In genomic region chr17:80825471-80826345, GRCh38 we compare ENCODE assay signal across 20 cellular contexts.
DNase-seq lines count a peak whose midpoint lies in the region; ATAC-seq, FAIRE-seq and TF ChIP-seq lines count a peak whose summit lies in the region.
"Had no signal": no experiment of that assay in that cellular context is flagged by ENCODE, and none has a peak within 500 bp of the region (broad histone marks: within the 10 kb centered on the region; RNA-seq: fewer than 3 reads in every experiment).

No MANE protein-coding gene starts in this region.

- no peaks in the 10 kb centered on the region for H3K79me2 ChIP-seq in H9 (ENCODE audit: insufficient read depth, low read length)
- H3K79me2 ChIP-seq in H1 (ENCODE audit: control insufficient read depth in 1 of 2, insufficient read depth in 2 of 2, low read length in 2 of 2): no peaks in the 10 kb centered on the region

- peaks cover 35% of the 10 kb centered on the region for H3K36me3 Mint-ChIP-seq in T-helper 1 cell treated with Interleukin-12 subunit alpha and Interleukin-12 subunit beta and Interleukin-4 antibody, amounts not matched to agents 30 μg/mL and 1 μg/mL, for 36 hours (ENCODE audit: low read depth)
- peaks cover 0 to 8% (median 2%) of the 10 kb centered on the region in 3 experiments; a peak in 4 of 7 replicates for H3K36me3 Mint-ChIP-seq in H9 (ENCODE audit: insufficient read depth in 1 of 3, low read depth in 3 of 3)
- H3K36me3 Mint-ChIP-seq in T-cell: peaks cover 26% of the 10 kb centered on the region

- no CpG with 5 or more reads among the region's 28 CpGs for WGBS in H9 (ENCODE audit: extremely low coverage, insufficient read length, low lambda C conversion rate)
- WGBS in H1 (ENCODE audit: extremely low coverage in 1 of 2, insufficient coverage in 1 of 2, insufficient read length in 1 of 2, insufficient replicate concordance in 2 of 2, low coverage in 1 of 2, low lambda C conversion rate in 2 of 2, missing lambda C conversion rate in 1 of 2), 2 experiments: 88% methylated on average over 23 of the region's 28 CpGs; no CpG with 5 or more reads in 1 of the 2 experiments
- no CpG with 5 or more reads among the region's 28 CpGs for WGBS in neuronal stem cell (ENCODE audit: extremely low coverage in 2 of 2, insufficient read length in 2 of 2, insufficient replicate concordance in 1 of 2), 2 donors

- H3K4me1 ChIP-seq in H9 (ENCODE audit: insufficient read depth, low read length): peaks cover 9% of the 10 kb centered on the region; the same call in 1 of the 2 replicates
- H3K4me1 ChIP-seq in H1 (replicated peaks in 1 of 4; ENCODE audit: control insufficient read depth in 3 of 4, insufficient read depth in 4 of 4, low read length in 3 of 4): peaks cover 15 to 28% (median 18%) of the 10 kb centered on the region in 4 experiments
- H3K4me1 ChIP-seq in neuronal stem cell (ENCODE audit: control insufficient read depth in 2 of 2, insufficient read depth in 1 of 2, low read depth in 1 of 2, low read length in 2 of 2): peaks cover 8 to 14% of the 10 kb centered on the region in 2 donors

- H3K9me3 ChIP-seq in H9 (ENCODE audit: control insufficient read depth, low read depth, low read length): no peaks in the 10 kb centered on the region
- no peaks in the 10 kb centered on the region for H3K9me3 ChIP-seq in H1 (ENCODE audit: insufficient read depth in 2 of 2, low read depth in 1 of 2, low read length in 1 of 2)
- peaks cover 0 to 2% of the 10 kb centered on the region in 2 donors for H3K9me3 ChIP-seq in neuronal stem cell (replicated peaks in 1 of 2; ENCODE audit: control insufficient read depth in 2 of 2, insufficient read depth in 1 of 2, low read depth in 1 of 2, low read length in 2 of 2)
- H3K9me3 ChIP-seq: gastroesophageal sphincter had no signal

- H3K79me1 ChIP-seq in H9 (ENCODE audit: insufficient read depth, low read depth, low read length, poor library complexity, severe bottlenecking): no peaks in the 10 kb centered on the region
- no peaks in the 10 kb centered on the region for H3K79me1 ChIP-seq in H1 (ENCODE audit: low read depth, low read length)
- peaks cover 4% of the 10 kb centered on the region for H3K79me1 ChIP-seq in neuronal stem cell (ENCODE audit: low read depth, low read length)

- TF ChIP-seq CTCF in H9 (conservative IDR thresholded peaks at IDR 0.05): no peak
- no peak for TF ChIP-seq CTCF in H1 (IDR thresholded peaks at IDR 0.05; ENCODE audit: control extremely low read depth in 1 of 3, insufficient read depth in 1 of 3, low read depth in 1 of 3, low read length in 3 of 3)

- H2BK12ac ChIP-seq in H9 (ENCODE audit: insufficient read length, low read depth, low read length) (no peak overlapping the region), H1 (ENCODE audit: low read depth, low read length) (peak overlapping the region; percentile 12; the same call in 1 of the 2 replicates), neuronal stem cell (ENCODE audit: low read length) (no peak overlapping the region)

- H3K9ac ChIP-seq in H9 (ENCODE audit: extremely low read depth, insufficient read length, low read length): no peak overlapping the region
- H3K9ac ChIP-seq in H1 (replicated peaks in 1 of 4; ENCODE audit: extremely low read depth in 1 of 4, low read depth in 3 of 4, low read length in 3 of 4): no peak overlapping the region
- peak overlapping the region; percentile 3 for H3K9ac ChIP-seq in neuronal stem cell (ENCODE audit: low read depth, low read length, poor library complexity)

- no peak for FAIRE-seq in H1 (lab: Jason Lieb, UNC)
- FAIRE-seq: endometrium, GM18507 had no signal

- H3K23me2 ChIP-seq in H9 (ENCODE audit: insufficient read length, low read depth, low read length, poor library complexity, severe bottlenecking) (no peaks in the 10 kb centered on the region), H1 (ENCODE audit: low read depth, low read length) (no peaks in the 10 kb centered on the region)

- no peak overlapping the region for H2BK20ac ChIP-seq in H9 (ENCODE audit: low read depth, low read length, poor library complexity, severe bottlenecking)
- no peak overlapping the region for H2BK20ac ChIP-seq in H1 (ENCODE audit: low read length)

- H2BK15ac ChIP-seq in H9 (ENCODE audit: low read depth, low read length) (no peak overlapping the region), H1 (ENCODE audit: low read length) (no peak overlapping the region), neuronal stem cell (ENCODE audit: low read length) (no peak overlapping the region)

- H3K4ac ChIP-seq in H9 (ENCODE audit: low read depth, low read length) (no peak overlapping the region), H1 (replicated peaks; ENCODE audit: insufficient read length, low read depth, low read length) (no peak overlapping the region), neuronal stem cell (ENCODE audit: low read length) (no peak overlapping the region)

- H2AK5ac ChIP-seq in H9 (ENCODE audit: insufficient read length, low read length): no peak overlapping the region
- peak overlapping the region; percentile 10; the same call in 1 of the 2 replicates for H2AK5ac ChIP-seq in H1 (ENCODE audit: low read depth, low read length)
- no peak overlapping the region for H2AK5ac ChIP-seq in neuronal stem cell (ENCODE audit: low read depth, low read length)

- H3K36me3 ChIP-seq in H1 (ENCODE audit: control insufficient read depth in 2 of 4, insufficient read depth in 4 of 4, low read length in 3 of 4) (peaks cover 0 to 2% (median 0%) of the 10 kb centered on the region in 4 experiments; a peak in 1 of 8 replicates), neuronal stem cell (replicated peaks in 1 of 2; ENCODE audit: control insufficient read depth in 2 of 2, insufficient read depth in 2 of 2, low read length in 2 of 2) (peaks cover 6 to 27% of the 10 kb centered on the region in 2 donors)

- no peak overlapping the region for H4K91ac ChIP-seq in H9 (ENCODE audit: insufficient read length, low read depth, low read length)
- peak overlapping the region; percentile 51 for H4K91ac ChIP-seq in H1 (replicated peaks; ENCODE audit: insufficient read length, low read length)
- no peak overlapping the region for H4K91ac ChIP-seq in neuronal stem cell (ENCODE audit: low read depth, low read length, poor library complexity)

- H3K56ac ChIP-seq in H9 (ENCODE audit: insufficient read length, low read depth, low read length) (no peak overlapping the region), H1 (replicated peaks; ENCODE audit: insufficient read length, low read depth, low read length) (no peak overlapping the region)

- peak overlapping the region; percentile 57 for H3K27ac Mint-ChIP-seq in T-helper 1 cell treated with Interleukin-12 subunit alpha and Interleukin-12 subunit beta and Interleukin-4 antibody, amounts not matched to agents 30 μg/mL and 1 μg/mL, for 36 hours
- H3K27ac Mint-ChIP-seq in H9 (peak overlapping the region in 2 of 3 experiments; percentile 32 to 48; a peak in 3 of 7 replicates), T-cell (no peak overlapping the region)
- H3K27ac Mint-ChIP-seq: activated B cell treated with CpG ODN at 0.5 μM for 24 hours; stimulated activated naive CD8-positive, alpha-beta T cell treated with anti-CD3 and anti-CD28 coated beads, Interleukin-15, Interleukin-2, amounts not matched to agents 100 ng/mL and 50 ng/mL, for 24 hours had no signal

- H2BK5ac ChIP-seq in H9 (ENCODE audit: insufficient read length, low read length) (no peak overlapping the region), H1 (ENCODE audit: low read depth, low read length) (peak overlapping the region; percentile 60; the same call in 1 of the 2 replicates), neuronal stem cell (ENCODE audit: low read length) (no peak overlapping the region)

- no peak overlapping the region for H4K8ac ChIP-seq in H9 (replicated peaks; ENCODE audit: insufficient read length, low read depth, low read length)
- H4K8ac ChIP-seq in H1 (ENCODE audit: extremely low read depth, insufficient read depth, low read length): no peak overlapping the region
- no peak overlapping the region for H4K8ac ChIP-seq in neuronal stem cell (ENCODE audit: low read depth, low read length)

- H3K23ac ChIP-seq in H9 (ENCODE audit: insufficient read length, low read depth, low read length) (no peak overlapping the region), H1 (ENCODE audit: insufficient read length) (no peak overlapping the region), neuronal stem cell (ENCODE audit: low read depth, low read length, poor library complexity) (no peak overlapping the region)

- POLR2A ChIA-PET in H1 (lab: Charles Lee; ENCODE audit: partially characterized antibody) (interaction anchor here (0.5 to 3.4 kb wide), 2 partner anchors 9 to 65 kb away, joined by 4 to 9 read pairs; no protein-coding TSS in a partner anchor), T-cell (lab: Charles Lee) (no interaction called here)

- no peak overlapping the region for H2BK120ac ChIP-seq in H9 (ENCODE audit: low read depth, low read length, poor library complexity, severe bottlenecking)
- no peak overlapping the region for H2BK120ac ChIP-seq in H1 (replicated peaks; ENCODE audit: low read depth, low read length)
- no peak overlapping the region for H2BK120ac ChIP-seq in neuronal stem cell (ENCODE audit: low read depth, low read length)

- DNase-seq in T-helper 1 cell (no peak), H9 (no peak), H1 (ENCODE audit: low read depth in 1 of 2, low spot score in 2 of 2) (no peak), neuronal stem cell (ENCODE audit: low spot score) (no peak), COLO668 (lab: John Stamatoyannopoulos, UW; ENCODE audit: unreplicated experiment) (no peak), T-cell (no peak)
- DNase-seq in activated CD4-positive, CD25-positive, alpha-beta regulatory T cell treated with anti-CD3 and anti-CD28 coated beads, Interleukin-2, amount 50 U/mL, for 72 hours: no peak
- DNase-seq: activated B cell treated with CpG ODN at 0.5 μM for 24 hours; activated CD8-positive, alpha-beta memory T cell treated with anti-CD3 and anti-CD28 coated beads, Interleukin-2, amount 50 U/mL, for 48 hours; cerebellar nuclear complex; DMS79 treated with DMSO at 0.1 percent for 48 hours; NCI-H2081; NCI-H526 treated with DMSO at 0.1 percent for 48 hours; SW 1271 had no signal

- TF ChIP-seq POLR2A in H1 (IDR thresholded peaks at IDR 0.05; ENCODE audit: control extremely low read depth in 1 of 2, low read depth in 2 of 2, low read length in 2 of 2): no peak

- H3T11ph ChIP-seq in H9 (ENCODE audit: low read length): no peak overlapping the region

- CTCF ChIA-PET in H1 (lab: Charles Lee; ENCODE audit: partially characterized antibody) (interaction anchor here (0.6 to 2.1 kb wide), 5 partner anchors 10 to 160 kb away, joined by 3 to 8 read pairs (median 3); no protein-coding TSS in a partner anchor), T-cell (lab: Charles Lee) (no interaction called here)

- no peak overlapping the region for H3K27ac ChIP-seq in H9 (ENCODE audit: insufficient read length, low read depth, low read length)
- H3K27ac ChIP-seq in H1 (ENCODE audit: low read depth, low read length): no peak overlapping the region; the same call in 1 of the 2 replicates
- no peak overlapping the region for H3K27ac ChIP-seq in neuronal stem cell (replicated peaks; ENCODE audit: low read length)
- H3K27ac ChIP-seq: C4-2B had no signal

- H3K9me3 Mint-ChIP-seq in T-helper 1 cell treated with Interleukin-12 subunit alpha and Interleukin-12 subunit beta and Interleukin-4 antibody, amounts not matched to agents 30 μg/mL and 1 μg/mL, for 36 hours: no peaks in the 10 kb centered on the region
- H3K9me3 Mint-ChIP-seq in H9 (no peaks in the 10 kb centered on the region; a peak in 1 of 5 replicates), T-cell (no peaks in the 10 kb centered on the region)
- H3K9me3 Mint-ChIP-seq: activated B cell treated with CpG ODN at 0.5 μM for 24 hours; stimulated activated naive CD8-positive, alpha-beta T cell treated with anti-CD3 and anti-CD28 coated beads, Interleukin-15, Interleukin-2, amounts not matched to agents 100 ng/mL and 50 ng/mL, for 24 hours had no signal

- H4K20me1 ChIP-seq in H9 (ENCODE audit: control insufficient read depth, insufficient read depth, insufficient read length) (peaks cover 3% of the 10 kb centered on the region), H1 (replicated peaks in 1 of 2; ENCODE audit: control insufficient read depth in 1 of 2, insufficient read depth in 2 of 2, low read length in 2 of 2) (peaks cover 0 to 6% of the 10 kb centered on the region in 2 experiments)

- no peak overlapping the region for H3K18ac ChIP-seq in H9 (ENCODE audit: insufficient read length, low read depth, low read length)
- H3K18ac ChIP-seq in H1 (ENCODE audit: extremely low read depth, low read length): no peak overlapping the region
- H3K18ac ChIP-seq in neuronal stem cell (ENCODE audit: low read length): no peak overlapping the region

- peaks cover 41% of the 10 kb centered on the region for H3K4me1 Mint-ChIP-seq in T-helper 1 cell treated with Interleukin-12 subunit alpha and Interleukin-12 subunit beta and Interleukin-4 antibody, amounts not matched to agents 30 μg/mL and 1 μg/mL, for 36 hours (ENCODE audit: low read depth)
- H3K4me1 Mint-ChIP-seq in H9: peaks cover 30 to 32% of the 10 kb centered on the region in 2 experiments
- H3K4me1 Mint-ChIP-seq in T-cell: peaks cover 8 to 17% (median 13%) of the 10 kb centered on the region in 3 donors

- H3K4me3 ChIP-seq in H1 (ENCODE audit: extremely low read depth in 1 of 4, insufficient read depth in 2 of 4, low read depth in 3 of 4, low read length in 4 of 4) (no peak overlapping the region), neuronal stem cell (ENCODE audit: low read length in 2 of 2) (no peak overlapping the region)
- H3K4me3 ChIP-seq: gastroesophageal sphincter had no signal

- no peak overlapping the region for H3K4me2 ChIP-seq in H9 (ENCODE audit: insufficient read depth, insufficient read length, low read length)
- H3K4me2 ChIP-seq in H1 (ENCODE audit: insufficient read depth in 1 of 2, low read depth in 2 of 2, low read length in 2 of 2): no peak overlapping the region
- no peak overlapping the region for H3K4me2 ChIP-seq in neuronal stem cell (ENCODE audit: insufficient read depth, low read length, poor library complexity, severe bottlenecking)

- TF ChIP-seq RAD21 in H1 (IDR thresholded peaks at IDR 0.05 in 1 of 2, conservative IDR thresholded peaks at IDR 0.05 in 1 of 2; ENCODE audit: low read depth in 2 of 2, low read length in 2 of 2): no peak

- H3K27me3 ChIP-seq in H9 (ENCODE audit: insufficient read depth, low read length) (no peaks in the 10 kb centered on the region), H1 (replicated peaks in 1 of 4; ENCODE audit: control insufficient read depth in 3 of 4, extremely low read depth in 1 of 4, insufficient read depth in 3 of 4, low read length in 3 of 4) (no peaks in the 10 kb centered on the region), neuronal stem cell (ENCODE audit: control insufficient read depth in 3 of 3, insufficient read depth in 3 of 3, low read depth in 1 of 3, low read length in 3 of 3) (no peaks in the 10 kb centered on the region)
- H3K27me3 ChIP-seq: gastroesophageal sphincter had no signal

- H2AFZ ChIP-seq in H9 (ENCODE audit: low read length) (no peak overlapping the region), H1 (ENCODE audit: low read length) (no peak overlapping the region), neuronal stem cell (ENCODE audit: low read length) (no peak overlapping the region)

- H3K4me3 Mint-ChIP-seq in T-helper 1 cell treated with Interleukin-12 subunit alpha and Interleukin-12 subunit beta and Interleukin-4 antibody, amounts not matched to agents 30 μg/mL and 1 μg/mL, for 36 hours: no peak overlapping the region
- H3K4me3 Mint-ChIP-seq in H9 (no peak overlapping the region), T-cell (no peak overlapping the region)
- H3K4me3 Mint-ChIP-seq: activated B cell treated with CpG ODN at 0.5 μM for 24 hours; stimulated activated naive CD8-positive, alpha-beta T cell treated with anti-CD3 and anti-CD28 coated beads, Interleukin-15, Interleukin-2, amounts not matched to agents 100 ng/mL and 50 ng/mL, for 24 hours had no signal

- H3K27me3 Mint-ChIP-seq in T-helper 1 cell treated with Interleukin-12 subunit alpha and Interleukin-12 subunit beta and Interleukin-4 antibody, amounts not matched to agents 30 μg/mL and 1 μg/mL, for 36 hours (ENCODE audit: low read depth): no peaks in the 10 kb centered on the region
- H3K27me3 Mint-ChIP-seq in H9 (ENCODE audit: low read depth) (peaks cover 21% of the 10 kb centered on the region), T-cell (no peaks in the 10 kb centered on the region)
- H3K27me3 Mint-ChIP-seq: activated B cell treated with CpG ODN at 0.5 μM for 24 hours; stimulated activated naive CD8-positive, alpha-beta T cell treated with anti-CD3 and anti-CD28 coated beads, Interleukin-15, Interleukin-2, amounts not matched to agents 100 ng/mL and 50 ng/mL, for 24 hours had no signal

- H3K14ac ChIP-seq in H9 (ENCODE audit: insufficient read depth, low read length) (no peak overlapping the region; the same call in 1 of the 2 replicates), H1 (ENCODE audit: insufficient read length) (no peak overlapping the region), neuronal stem cell (ENCODE audit: low read length) (peak overlapping the region; percentile 76)

- H4K5ac ChIP-seq in H9 (ENCODE audit: insufficient read length, low read depth, low read length) (no peak overlapping the region), H1 (ENCODE audit: insufficient read length, low read depth, low read length) (no peak overlapping the region)

- TF ChIP-seq EP300 in H1 (IDR thresholded peaks at IDR 0.05; ENCODE audit: borderline replicate concordance in 1 of 2, low read depth in 2 of 2, low read length in 2 of 2): no peak

- ATAC-seq in T-cell (replicated peaks in 1 of 4): no peak
- ATAC-seq: gastroesophageal sphincter had no signal

Comparison
In these comparisons a context has a peak if more than half of its experiments do, and no peak if none do; other contexts are left out.
1. H3K27ac Mint-ChIP-seq: peak in T-helper 1 cell treated with Interleukin-12 subunit alpha and Interleukin-12 subunit beta and Interleukin-4 antibody, amounts not matched to agents 30 μg/mL and 1 μg/mL, for 36 hours (single experiment) and H9 (2 of 3); none in T-cell (0 of 2).